Comparison of ENCODE assay signal across 15 cellular contexts in genomic region chr12:107337354-107338095, GRCh38.
A peak's percentile ranks its signal among the peaks of the same experiment; 100 is the strongest.
DNase-seq lines count a peak whose midpoint lies in the region; ATAC-seq, FAIRE-seq and TF ChIP-seq lines count a peak whose summit lies in the region.
"Had no signal": no experiment of that assay in that cellular context is flagged by ENCODE, and none has a peak within 500 bp of the region (broad histone marks: within the 10 kb centered on the region; RNA-seq: fewer than 3 reads in every experiment).

No MANE protein-coding gene starts in this region.

- H3K9me3 ChIP-seq in stomach, result no peaks in the 10 kb centered on the region
- H3K9me3 ChIP-seq: Caco-2, gastroesophageal sphincter, testis had no signal

- no peak overlapping the region for H3K27ac Mint-ChIP-seq in T-helper 2 cell treated with Interferon-gamma antibody and Interleukin-4, amounts not matched to agents 5 μg/mL and 100 μg/mL, for 36 hours
- peak overlapping the region; percentile 42 for H3K27ac Mint-ChIP-seq in activated naive CD8-positive, alpha-beta T cell

- peak; percentile 45 for FAIRE-seq in H54 (lab: Jason Lieb, UNC)

- ATAC-seq in HG03095 (IDR thresholded peaks at IDR 0.05; ENCODE audit: unreplicated experiment), result no peak
- ATAC-seq: gastroesophageal sphincter had no signal

- peaks cover 31% of the 10 kb centered on the region for H3K36me3 Mint-ChIP-seq in T-helper 2 cell treated with Interferon-gamma antibody and Interleukin-4, amounts not matched to agents 5 μg/mL and 100 μg/mL, for 36 hours (ENCODE audit: low read depth)
- H3K36me3 Mint-ChIP-seq in activated naive CD8-positive, alpha-beta T cell, result peaks cover 18% of the 10 kb centered on the region

- peaks cover 38% of the 10 kb centered on the region for H3K4me1 Mint-ChIP-seq in T-helper 2 cell treated with Interferon-gamma antibody and Interleukin-4, amounts not matched to agents 5 μg/mL and 100 μg/mL, for 36 hours (ENCODE audit: low read depth)
- H3K4me1 Mint-ChIP-seq in activated naive CD8-positive, alpha-beta T cell (ENCODE audit: low read depth), result peaks cover 67% of the 10 kb centered on the region

- peak; percentile 18 for DNase-seq in T-helper 2 cell treated with Interferon-gamma antibody and Interleukin-4, amounts not matched to agents 5 μg/mL and 100 μg/mL, for 36 hours (ENCODE audit: low spot score)
- no peak for DNase-seq in T-helper 2 cell
- no peak for DNase-seq in H54 (ENCODE audit: insufficient read length, low spot score)
- DNase-seq in kidney tubule cell (ENCODE audit: low spot score), result peak; percentile 97
- no peak for DNase-seq in activated gamma-delta T cell treated with Interleukin-2 at 50 U/mL for 16 hours
- DNase-seq in stomach, result no peak
- DNase-seq: 8988T, aorta, Caco-2, islet precursor cell, T-cell, testis had no signal

- no peak for TF ChIP-seq POLR2A in H54 (IDR thresholded peaks at IDR 0.05; ENCODE audit: low read depth, low read length)
- no peak for TF ChIP-seq POLR2A in stomach (IDR thresholded peaks at IDR 0.05)

- H3K4me3 Mint-ChIP-seq in T-helper 2 cell treated with Interferon-gamma antibody and Interleukin-4, amounts not matched to agents 5 μg/mL and 100 μg/mL, for 36 hours, result no peak overlapping the region
- peak overlapping the region; percentile 40 for H3K4me3 Mint-ChIP-seq in activated naive CD8-positive, alpha-beta T cell

- TF ChIP-seq CTCF in stomach (IDR thresholded peaks at IDR 0.05), result no peak

- WGBS in stomach, 5 donors, result 72 to 83% (median 82%) methylated on average over 9 of the region's 9 CpGs

- TF ChIP-seq EP300 in stomach (IDR thresholded peaks at IDR 0.05), result no peak

- H3K9me3 Mint-ChIP-seq in T-helper 2 cell treated with Interferon-gamma antibody and Interleukin-4, amounts not matched to agents 5 μg/mL and 100 μg/mL, for 36 hours, result no peaks in the 10 kb centered on the region
- no peaks in the 10 kb centered on the region for H3K9me3 Mint-ChIP-seq in activated naive CD8-positive, alpha-beta T cell (ENCODE audit: low read depth)

- no peaks in the 10 kb centered on the region for H3K36me3 ChIP-seq in stomach
- H3K36me3 ChIP-seq: gastroesophageal sphincter had no signal

- peaks cover 0 to 9% (median 5%) of the 10 kb centered on the region in 3 donors for H3K27me3 ChIP-seq in stomach
- H3K27me3 ChIP-seq: testis had no signal

- H3K27ac ChIP-seq in stomach, result no peak overlapping the region
- H3K27ac ChIP-seq: gastroesophageal sphincter, testis had no signal

- intact Hi-C loops in stomach (cut with DNase I; ENCODE audit: low total_unique reads), result no loop called here

- no peaks in the 10 kb centered on the region for H3K4me1 ChIP-seq in stomach
- H3K4me1 ChIP-seq: Caco-2, gastroesophageal sphincter, testis had no signal

- H3K4me3 ChIP-seq in stomach, result no peak overlapping the region
- H3K4me3 ChIP-seq: gastroesophageal sphincter, testis had no signal

- H3K27me3 Mint-ChIP-seq in T-helper 2 cell treated with Interferon-gamma antibody and Interleukin-4, amounts not matched to agents 5 μg/mL and 100 μg/mL, for 36 hours (ENCODE audit: low read depth), result no peaks in the 10 kb centered on the region
- H3K27me3 Mint-ChIP-seq in activated naive CD8-positive, alpha-beta T cell, result no peaks in the 10 kb centered on the region
- H3K27me3 Mint-ChIP-seq: T-cell had no signal

Comparison
In these comparisons a context has a peak if more than half of its experiments do, and no peak if none do; other contexts are left out.
1. DNase-seq: peak in T-helper 2 cell treated with Interferon-gamma antibody and Interleukin-4, amounts not matched to agents 5 μg/mL and 100 μg/mL, for 36 hours (single experiment) and kidney tubule cell (single experiment); none in T-helper 2 cell (0 of 5), H54 (single experiment), activated gamma-delta T cell treated with Interleukin-2 at 50 U/mL for 16 hours (single experiment) and stomach (single experiment).